9 cellular contexts compared by ENCODE assay signal in the genomic region with DNA sequence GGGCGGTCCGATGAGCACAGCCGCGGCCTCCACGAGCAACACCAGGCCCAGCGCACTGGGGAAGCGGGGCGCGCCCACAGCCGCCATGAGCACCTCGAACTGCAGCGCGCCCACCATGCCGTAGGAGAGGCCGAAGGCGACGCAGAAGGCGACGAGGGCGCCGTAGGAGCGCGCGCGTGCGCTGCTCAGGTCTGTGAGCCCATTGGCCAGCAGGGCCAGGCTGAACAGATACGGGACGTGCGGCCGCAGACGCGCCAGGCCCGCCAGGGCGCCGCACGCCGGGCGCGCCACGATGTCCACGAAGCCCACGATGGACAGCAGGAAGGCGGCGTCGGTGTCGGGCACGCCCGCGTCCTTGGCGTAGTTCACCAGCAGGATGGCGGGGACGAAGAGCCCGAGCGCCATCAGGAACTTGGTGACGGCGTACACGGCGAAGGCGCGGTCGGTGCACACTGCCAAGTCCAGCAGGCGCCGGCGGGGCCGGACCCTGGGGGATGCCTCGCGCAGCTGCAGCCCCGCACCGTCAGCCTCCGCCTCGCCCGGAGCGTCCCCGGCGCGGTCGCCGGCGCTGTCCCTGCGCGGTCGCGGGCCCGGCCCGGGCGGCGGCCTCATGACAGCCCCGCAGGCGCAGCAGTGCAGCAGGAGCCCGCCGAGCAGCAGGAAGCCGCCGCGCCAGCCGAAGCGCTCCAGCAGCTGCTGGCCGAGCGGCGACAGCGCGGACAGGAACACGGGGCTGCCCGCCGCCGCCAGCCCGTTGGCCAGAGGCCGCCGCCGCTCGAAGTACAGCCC. TPM values are rescaled to one million over a fixed set of nuclear protein-coding genes. Genes with fewer than 3 reads are reported as not detected.
DNase-seq lines count a peak whose midpoint lies in the region; ATAC-seq lines count a peak whose summit lies in the region.
"Had no signal": no experiment of that assay in that cellular context is flagged by ENCODE, and none has a peak within 500 bp of the region (broad histone marks: within the 10 kb centered on the region; RNA-seq: fewer than 3 reads in every experiment).

No MANE protein-coding gene starts in this region.

- DNase-seq in Right ventricle myocardium inferior (ENCODE audit: missing footprints) (no peak), cardiac septum (ENCODE audit: low spot score) (no peak), medulla oblongata (ENCODE audit: extremely low spot score) (peak; percentile 36), aorta (peak; percentile 67 to 84), NCI-H1417 treated with DMSO at 0.1 percent for 48 hours (lab: John Stamatoyannopoulos, UW) (no peak), dedifferentiated amniotic fluid mesenchymal stem cell (ENCODE audit: extremely low spot score) (no peak)
- no peak for DNase-seq in effector memory CD4-positive, alpha-beta T cell
- DNase-seq: activated naive CD4-positive, alpha-beta T cell had no signal

- H3K36me3 ChIP-seq in effector memory CD4-positive, alpha-beta T cell (ENCODE audit: control insufficient read depth, insufficient read depth, low read length), result peaks cover 3% of the 10 kb centered on the region
- H3K36me3 ChIP-seq in aorta (ENCODE audit: control insufficient read depth in 1 of 2, insufficient read depth in 2 of 2, low read length in 1 of 2), result no peaks in the 10 kb centered on the region

- H3K9me3 ChIP-seq in effector memory CD4-positive, alpha-beta T cell (ENCODE audit: control insufficient read depth, low read length), result no peaks in the 10 kb centered on the region
- H3K9me3 ChIP-seq in aorta (ENCODE audit: control insufficient read depth, low read length), result no peaks in the 10 kb centered on the region

- ATAC-seq in Right ventricle myocardium inferior (peak; percentile 72), aorta (ENCODE audit: low FRiP score) (peak; percentile 47), HG03342 (IDR thresholded peaks at IDR 0.05; ENCODE audit: unreplicated experiment) (no peak)

- H3K27ac ChIP-seq in effector memory CD4-positive, alpha-beta T cell (ENCODE audit: insufficient read depth, low read length, poor library complexity, severe bottlenecking), result no peak overlapping the region
- H3K27ac ChIP-seq in aorta (ENCODE audit: low read depth in 1 of 2, low read length in 2 of 2), result no peak overlapping the region

- peaks cover 16% of the 10 kb centered on the region for H3K4me1 ChIP-seq in effector memory CD4-positive, alpha-beta T cell (ENCODE audit: control insufficient read depth, insufficient read depth, low read length, poor library complexity, severe bottlenecking)
- no peaks in the 10 kb centered on the region for H3K4me1 ChIP-seq in aorta (ENCODE audit: control insufficient read depth in 1 of 2, insufficient read depth in 2 of 2, low read length in 2 of 2)

- WGBS in aorta, 2 donors, result 2 to 5% methylated on average over 91 to 110 of the region's 110 CpGs

- peaks cover 17% of the 10 kb centered on the region for H3K27me3 ChIP-seq in effector memory CD4-positive, alpha-beta T cell (replicated peaks; ENCODE audit: control insufficient read depth, insufficient read depth, low read length, poor library complexity, severe bottlenecking)
- no peaks in the 10 kb centered on the region for H3K27me3 ChIP-seq in aorta (ENCODE audit: control insufficient read depth in 1 of 2, insufficient read depth in 2 of 2, low read length in 1 of 2)

- intact Hi-C loops in Right ventricle myocardium inferior (cut with DNase I), result no loop called here
- intact Hi-C loops in cardiac septum (cut with DNase I), result no loop called here
- intact Hi-C loops in aorta (cut with DNase I), result no loop called here

- H3K4me3 ChIP-seq in effector memory CD4-positive, alpha-beta T cell (ENCODE audit: insufficient read depth, low read depth, low read length, poor library complexity, severe bottlenecking), result peak overlapping the region; percentile 17
- peak overlapping the region; percentile 1 to 15 for H3K4me3 ChIP-seq in aorta (ENCODE audit: low read length in 2 of 2)

RNA-seq across cellular contexts. Expression of a gene that starts 2.9 kb away (rescaled TPM):
- total RNA-seq in Right ventricle myocardium inferior, result not detected
- not detected for total RNA-seq in cardiac septum
- total RNA-seq in aorta, result under 1 TPM in 1 of 2 donors, not detected in 1; 0.81 TPM
- polyA plus RNA-seq in aorta, result under 1 TPM; 0.25 to 0.72 TPM

RNA-seq across cellular contexts. Expression of a gene that starts 23.8 kb away (rescaled TPM):
- total RNA-seq in Right ventricle myocardium inferior (20.9 TPM), cardiac septum (19.1 TPM), aorta (10 to 100 TPM; 25.0 to 26.4 TPM)
- 10 to 100 TPM in 1 of 2 donors, 1 to 10 TPM in 1; 9.5 to 46.2 TPM for polyA plus RNA-seq in aorta

RNA-seq across cellular contexts. Expression of a gene that starts 29.4 kb away (rescaled TPM):
- 0.30 TPM for total RNA-seq in Right ventricle myocardium inferior
- total RNA-seq in cardiac septum, result 0.24 TPM
- total RNA-seq in aorta, result under 1 TPM; 0.26 to 0.48 TPM
- 10 to 100 TPM in 1 of 2 donors, 1 to 10 TPM in 1; 2.3 to 11.9 TPM for polyA plus RNA-seq in aorta

Comparison
In these comparisons a context has a peak if more than half of its experiments do, and no peak if none do; other contexts are left out.
1. DNase-seq: peak in medulla oblongata (single experiment) and aorta (2 of 2); none in Right ventricle myocardium inferior (single experiment), cardiac septum (single experiment), effector memory CD4-positive, alpha-beta T cell (0 of 3), NCI-H1417 treated with DMSO at 0.1 percent for 48 hours (single experiment) and dedifferentiated amniotic fluid mesenchymal stem cell (single experiment).